In genomic region chr6:116027821-116028220, GRCh38 we compare ENCODE assay signal across 1 cellular context.
TF ChIP-seq lines count a peak whose summit lies in the region.

No MANE protein-coding gene starts in this region.

TF ChIP-seq in GM23338, 12 proteins besides CTCF, POLR2A, EP300 and RAD21 (continued from another document):
- no peak for TF ChIP-seq REST (IDR thresholded peaks at IDR 0.05; ENCODE audit: unreplicated experiment)
- no peak for TF ChIP-seq ZNF462 (CRISPR knock-in tag; IDR thresholded peaks at IDR 0.05)
- TF ChIP-seq EZH2 (IDR thresholded peaks at IDR 0.05; ENCODE audit: low read depth, unreplicated experiment): no peak
- no peak for TF ChIP-seq EZH2phosphoT487 (IDR thresholded peaks at IDR 0.05; ENCODE audit: unreplicated experiment)
- no peak for TF ChIP-seq ZNF114 (CRISPR knock-in tag; IDR thresholded peaks at IDR 0.05)
- no peak for TF ChIP-seq CREB1 (CRISPR knock-in tag; IDR thresholded peaks at IDR 0.05; ENCODE audit: low read depth)
